Comparison of ENCODE assay signal across 8 cellular contexts in genomic region chr6:154606457-154606856, GRCh38.
DNase-seq lines count a peak whose midpoint lies in the region; ATAC-seq and TF ChIP-seq lines count a peak whose summit lies in the region.

No MANE protein-coding gene starts in this region.

- no peak for TF ChIP-seq CTCF in natural killer cell (IDR thresholded peaks at IDR 0.05)
- TF ChIP-seq CTCF in RWPE1 (conservative IDR thresholded peaks at IDR 0.05; ENCODE audit: low read depth), result no peak

- peak overlapping the region; percentile 67 for H3K27ac Mint-ChIP-seq in activated CD4-positive, alpha-beta memory T cell treated with anti-CD3 and anti-CD28 coated beads for 36 hours
- H3K27ac Mint-ChIP-seq in natural killer cell, result no peak overlapping the region

- H3K27me3 Mint-ChIP-seq in activated CD4-positive, alpha-beta memory T cell treated with anti-CD3 and anti-CD28 coated beads for 36 hours, result peaks cover 4% of the 10 kb centered on the region
- peaks cover 7 to 8% of the 10 kb centered on the region in 2 donors for H3K27me3 Mint-ChIP-seq in natural killer cell (ENCODE audit: low read depth in 2 of 2)

- H3K4me3 Mint-ChIP-seq in activated CD4-positive, alpha-beta memory T cell treated with anti-CD3 and anti-CD28 coated beads for 36 hours, result peak overlapping the region; percentile 24
- no peak overlapping the region for H3K4me3 Mint-ChIP-seq in natural killer cell

- H3K4me1 Mint-ChIP-seq in activated CD4-positive, alpha-beta memory T cell treated with anti-CD3 and anti-CD28 coated beads for 36 hours (ENCODE audit: low read depth), result peaks cover 43% of the 10 kb centered on the region
- H3K4me1 Mint-ChIP-seq in natural killer cell, result peaks cover 0 to 17% of the 10 kb centered on the region in 2 donors

- ATAC-seq in GM18873 (IDR thresholded peaks at IDR 0.05; ENCODE audit: low FRiP score, unreplicated experiment) (peak; percentile 75), HG03025 (IDR thresholded peaks at IDR 0.05; ENCODE audit: low FRiP score, unreplicated experiment) (peak; percentile 77), natural killer cell (peak; percentile 59 to 78 (median 64))

- intact Hi-C loops in activated CD4-positive, alpha-beta memory T cell treated with anti-CD3 and anti-CD28 coated beads for 36 hours (cut with micrococcal nuclease), result loop anchor here (1.0 to 5.0 kb wide), 10 partner anchors 68 to 1021 kb away; partner anchors contain the start of gene TFB1M
- intact Hi-C loops in natural killer cell (cut with micrococcal nuclease), result no loop called here
- intact Hi-C loops in cardiac septum (cut with DNase I), result no loop called here

- CTCF ChIA-PET in activated CD4-positive, alpha-beta memory T cell treated with anti-CD3 and anti-CD28 coated beads for 36 hours (lab: Charles Lee), result no interaction called here
- CTCF ChIA-PET in RWPE1 (lab: Yijun Ruan, JAX), result interaction anchor here (0.5 kb wide), 1 partner anchor 1021 kb away, joined by 3 read pairs; no protein-coding TSS in a partner anchor

- no peaks in the 10 kb centered on the region for H3K36me3 Mint-ChIP-seq in activated CD4-positive, alpha-beta memory T cell treated with anti-CD3 and anti-CD28 coated beads for 36 hours
- no peaks in the 10 kb centered on the region for H3K36me3 Mint-ChIP-seq in natural killer cell

- H3K9me3 Mint-ChIP-seq in activated CD4-positive, alpha-beta memory T cell treated with anti-CD3 and anti-CD28 coated beads for 36 hours, result no peaks in the 10 kb centered on the region
- H3K9me3 Mint-ChIP-seq in natural killer cell, result no peaks in the 10 kb centered on the region

- H3K27ac ChIP-seq in RWPE1, result no peak overlapping the region

- DNase-seq in activated CD4-positive, alpha-beta memory T cell treated with anti-CD3 and anti-CD28 coated beads for 36 hours, result peak; percentile 96
- DNase-seq in natural killer cell (no peak), cardiac septum (ENCODE audit: low spot score) (no peak), RWPE1 (ENCODE audit: low spot score) (no peak), NCI-H82 (lab: John Stamatoyannopoulos, UW) (no peak), SKM-1 (lab: John Stamatoyannopoulos, UW; ENCODE audit: unreplicated experiment) (no peak)

- POLR2A ChIA-PET in activated CD4-positive, alpha-beta memory T cell treated with anti-CD3 and anti-CD28 coated beads for 36 hours (lab: Charles Lee), result no interaction called here
- POLR2A ChIA-PET in RWPE1 (lab: Yijun Ruan, JAX; ENCODE audit: low non-redundant PET), result no interaction called here
